Comparison of ENCODE assay signal across 1 cellular context in genomic region chr2:145757503-145758290, GRCh38.
TF ChIP-seq lines count a peak whose summit lies in the region.

No MANE protein-coding gene starts in this region.

TF ChIP-seq in HepG2, 621 proteins besides CTCF, POLR2A, EP300 and RAD21 (continued from another document and continues in another):
- TF ChIP-seq KAT8 (CRISPR knock-in tag; IDR thresholded peaks at IDR 0.05) (0 out of 2 replicates have a peak, but pooled peaks have one; percentile 11), TFE3 (CRISPR knock-in tag; IDR thresholded peaks at IDR 0.05) (0 out of 2 replicates have a peak, but pooled peaks have one; percentile 23), E2F5 (CRISPR knock-in tag; conservative IDR thresholded peaks at IDR 0.05) (no peak), GATAD2A (CRISPR knock-in tag; IDR thresholded peaks at IDR 0.05) (peak; percentile 66), ZNF17 (CRISPR knock-in tag; IDR thresholded peaks at IDR 0.05) (no peak), ZZZ3 (CRISPR knock-in tag; IDR thresholded peaks at IDR 0.05; ENCODE audit: borderline replicate concordance) (no peak), SMYD3 (CRISPR knock-in tag; IDR thresholded peaks at IDR 0.05) (0 out of 2 replicates have a peak, but pooled peaks have one; percentile 9), ZFY (CRISPR knock-in tag; IDR thresholded peaks at IDR 0.05) (peak; percentile 68), ZBTB7B (CRISPR knock-in tag; IDR thresholded peaks at IDR 0.05) (no peak), ZNF205 (CRISPR knock-in tag; IDR thresholded peaks at IDR 0.05) (0 out of 2 replicates have a peak, but pooled peaks have one; percentile 23), RXRB (CRISPR knock-in tag; IDR thresholded peaks at IDR 0.05; ENCODE audit: borderline replicate concordance) (no peak; the same call in 1 of the 2 replicates), ZNF274 (CRISPR knock-in tag; IDR thresholded peaks at IDR 0.05) (no peak; the same call in 1 of the 2 replicates), BRF2 (CRISPR knock-in tag; IDR thresholded peaks at IDR 0.05) (0 out of 2 replicates have a peak, but pooled peaks have one; percentile 13), USF2 (IDR thresholded peaks at IDR 0.05; ENCODE audit: low read depth, low read length) (no peak), USF2 (CRISPR knock-in tag; IDR thresholded peaks at IDR 0.05; ENCODE audit: borderline replicate concordance) (no peak), ATF5 (CRISPR knock-in tag; IDR thresholded peaks at IDR 0.05; ENCODE audit: low read depth) (no peak), PHF20 (CRISPR knock-in tag; IDR thresholded peaks at IDR 0.05) (no peak), ZNF788 (CRISPR knock-in tag; IDR thresholded peaks at IDR 0.05; ENCODE audit: borderline replicate concordance) (no peak), ZNF263 (CRISPR knock-in tag; IDR thresholded peaks at IDR 0.05) (no peak), ZNF101 (CRISPR knock-in tag; IDR thresholded peaks at IDR 0.05; ENCODE audit: borderline replicate concordance, low read depth) (no peak), SMC3 (IDR thresholded peaks at IDR 0.05; ENCODE audit: low read length) (no peak), ZNF556 (CRISPR knock-in tag; IDR thresholded peaks at IDR 0.05; ENCODE audit: borderline replicate concordance) (no peak), DR1 (CRISPR knock-in tag; IDR thresholded peaks at IDR 0.05) (no peak), MTA1 (CRISPR knock-in tag; IDR thresholded peaks at IDR 0.05; ENCODE audit: borderline replicate concordance) (no peak), ZXDC (CRISPR knock-in tag; IDR thresholded peaks at IDR 0.05) (no peak), ELF3 (CRISPR knock-in tag; IDR thresholded peaks at IDR 0.05) (0 out of 2 replicates have a peak, but pooled peaks have one; percentile 29), LRRFIP1 (CRISPR knock-in tag; conservative IDR thresholded peaks at IDR 0.05) (no peak), IRF2 (CRISPR knock-in tag; IDR thresholded peaks at IDR 0.05) (peak; percentile 51; the same call in 1 of the 2 replicates), ZMYM4 (CRISPR knock-in tag; IDR thresholded peaks at IDR 0.05) (peak; percentile 63; the same call in 1 of the 2 replicates), GPBP1L1 (CRISPR knock-in tag; IDR thresholded peaks at IDR 0.05) (no peak), ZNF580 (CRISPR knock-in tag; IDR thresholded peaks at IDR 0.05; ENCODE audit: borderline replicate concordance, low read depth) (no peak), PLSCR1 (CRISPR knock-in tag; IDR thresholded peaks at IDR 0.05; ENCODE audit: borderline replicate concordance) (no peak), ATF1 (CRISPR knock-in tag; IDR thresholded peaks at IDR 0.05) (no peak), PHF21A (CRISPR knock-in tag; IDR thresholded peaks at IDR 0.05) (no peak), NFIC (IDR thresholded peaks at IDR 0.05; ENCODE audit: low read length) (peak; percentile 55; the same call in 1 of the 2 replicates), SCMH1 (CRISPR knock-in tag; IDR thresholded peaks at IDR 0.05; ENCODE audit: borderline replicate concordance) (no peak), HDAC2 (CRISPR knock-in tag; IDR thresholded peaks at IDR 0.05) (no peak), POGK (CRISPR knock-in tag; conservative IDR thresholded peaks at IDR 0.05) (no peak), SATB2 (CRISPR knock-in tag; IDR thresholded peaks at IDR 0.05) (no peak), KDM4B (CRISPR knock-in tag; IDR thresholded peaks at IDR 0.05) (no peak), SOX13 (IDR thresholded peaks at IDR 0.05) (no peak), SOX13 (CRISPR knock-in tag; conservative IDR thresholded peaks at IDR 0.05 in 1 of 2, IDR thresholded peaks at IDR 0.05 in 1 of 2) (peak in 1 of 2 experiments; percentile 4; a peak in 1 of 4 replicates), NCOA2 (CRISPR knock-in tag; IDR thresholded peaks at IDR 0.05) (peak; percentile 47), IRF1 (CRISPR knock-in tag; IDR thresholded peaks at IDR 0.05; ENCODE audit: low read depth) (peak; percentile 93; the same call in 1 of the 2 replicates)
